In the genomic region with DNA sequence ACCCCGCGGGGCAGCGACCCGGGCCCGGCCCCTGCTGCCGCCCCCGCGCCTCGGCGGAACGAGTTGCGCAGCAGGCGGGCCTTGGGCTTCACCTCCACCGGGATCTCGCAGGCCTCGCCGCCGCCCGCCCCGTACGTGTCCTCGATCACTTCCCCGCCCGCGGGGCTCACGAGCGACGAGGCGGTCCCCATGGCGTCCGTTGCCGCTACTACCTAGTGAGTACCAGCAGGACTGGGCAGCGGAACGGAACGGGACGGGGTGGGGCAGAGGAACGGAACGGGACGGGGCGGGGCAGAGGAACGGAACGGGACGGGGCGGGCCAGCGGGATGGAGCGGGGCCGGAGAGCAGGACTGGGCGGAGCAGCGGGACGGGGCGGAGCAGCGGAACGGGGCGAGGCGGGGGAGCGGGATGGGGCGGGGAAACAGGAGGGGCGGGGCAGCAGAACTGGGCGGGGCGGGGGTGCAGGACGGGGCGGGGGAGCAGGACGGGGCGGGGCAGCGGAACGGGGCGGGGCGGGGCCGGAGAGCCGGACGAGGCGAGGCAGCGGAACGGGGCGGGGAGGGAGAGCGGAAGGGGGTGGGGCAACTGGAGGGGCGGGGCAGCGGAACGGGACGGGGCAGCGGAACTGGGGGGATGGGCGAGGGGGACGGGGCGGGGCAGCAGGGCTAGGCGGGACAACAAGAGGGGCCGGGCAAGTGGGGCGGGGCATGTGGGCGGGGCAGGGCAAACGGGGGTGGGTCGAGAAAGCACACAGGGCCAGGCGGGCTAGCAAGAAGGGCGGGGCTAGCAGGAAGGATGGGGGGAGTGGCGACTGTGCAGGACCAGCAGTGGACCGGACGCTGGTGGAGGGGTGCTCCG, we compare ENCODE assay signal across 8 cellular contexts. TPM values are rescaled to one million over a fixed set of nuclear protein-coding genes. Genes with fewer than 3 reads are reported as not detected.
DNase-seq lines count a peak whose midpoint lies in the region; ATAC-seq and TF ChIP-seq lines count a peak whose summit lies in the region.

A gene with protein sequence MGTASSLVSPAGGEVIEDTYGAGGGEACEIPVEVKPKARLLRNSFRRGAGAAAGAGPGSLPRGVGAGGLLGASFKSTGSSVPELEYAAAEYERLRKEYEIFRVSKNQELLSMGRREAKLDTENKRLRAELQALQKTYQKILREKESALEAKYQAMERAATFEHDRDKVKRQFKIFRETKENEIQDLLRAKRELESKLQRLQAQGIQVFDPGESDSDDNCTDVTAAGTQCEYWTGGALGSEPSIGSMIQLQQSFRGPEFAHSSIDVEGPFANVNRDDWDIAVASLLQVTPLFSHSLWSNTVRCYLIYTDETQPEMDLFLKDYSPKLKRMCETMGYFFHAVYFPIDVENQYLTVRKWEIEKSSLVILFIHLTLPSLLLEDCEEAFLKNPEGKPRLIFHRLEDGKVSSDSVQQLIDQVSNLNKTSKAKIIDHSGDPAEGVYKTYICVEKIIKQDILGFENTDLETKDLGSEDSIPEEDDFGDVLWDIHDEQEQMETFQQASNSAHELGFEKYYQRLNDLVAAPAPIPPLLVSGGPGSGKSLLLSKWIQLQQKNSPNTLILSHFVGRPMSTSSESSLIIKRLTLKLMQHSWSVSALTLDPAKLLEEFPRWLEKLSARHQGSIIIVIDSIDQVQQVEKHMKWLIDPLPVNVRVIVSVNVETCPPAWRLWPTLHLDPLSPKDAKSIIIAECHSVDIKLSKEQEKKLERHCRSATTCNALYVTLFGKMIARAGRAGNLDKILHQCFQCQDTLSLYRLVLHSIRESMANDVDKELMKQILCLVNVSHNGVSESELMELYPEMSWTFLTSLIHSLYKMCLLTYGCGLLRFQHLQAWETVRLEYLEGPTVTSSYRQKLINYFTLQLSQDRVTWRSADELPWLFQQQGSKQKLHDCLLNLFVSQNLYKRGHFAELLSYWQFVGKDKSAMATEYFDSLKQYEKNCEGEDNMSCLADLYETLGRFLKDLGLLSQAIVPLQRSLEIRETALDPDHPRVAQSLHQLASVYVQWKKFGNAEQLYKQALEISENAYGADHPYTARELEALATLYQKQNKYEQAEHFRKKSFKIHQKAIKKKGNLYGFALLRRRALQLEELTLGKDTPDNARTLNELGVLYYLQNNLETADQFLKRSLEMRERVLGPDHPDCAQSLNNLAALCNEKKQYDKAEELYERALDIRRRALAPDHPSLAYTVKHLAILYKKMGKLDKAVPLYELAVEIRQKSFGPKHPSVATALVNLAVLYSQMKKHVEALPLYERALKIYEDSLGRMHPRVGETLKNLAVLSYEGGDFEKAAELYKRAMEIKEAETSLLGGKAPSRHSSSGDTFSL (N-terminal part only) (minus strand): TSS at position 245 of the 859 bp plus-strand sequence. CDS start 54 bp downstream, at position 191.

- intact Hi-C loops in A673 (cut with micrococcal nuclease; ENCODE audit: unreplicated experiment): loop anchor here (5.0 kb wide), 1 partner anchor 60 kb away; a partner anchor contains a TSS

- peak; percentile 94 for DNase-seq in A673 (ENCODE audit: low spot score)
- DNase-seq in NCI-H2171 treated with DMSO at 0.1 percent for 48 hours (lab: John Stamatoyannopoulos, UW): peak; percentile 93
- peak; percentile 87 to 96 for DNase-seq in T47D (ENCODE audit: low read depth in 1 of 2, low spot score in 1 of 2)
- DNase-seq in smooth muscle cell (lab: John Stamatoyannopoulos, UW; ENCODE audit: unreplicated experiment): peak; percentile 98

- WGBS in smooth muscle cell (ENCODE audit: low lambda C conversion rate): under 1% methylated on average over 48 of the region's 96 CpGs

- H3K27ac ChIP-seq in A673 (ENCODE audit: low read depth, low read length, poor library complexity, severe bottlenecking): peak within 1 kb of the TSS; percentile 73
- peak within 1 kb of the TSS; percentile 92 for H3K27ac ChIP-seq in VCaP
- H3K27ac ChIP-seq in iPS-20b (ENCODE audit: low read length): peak within 1 kb of the TSS; percentile 31
- peak within 1 kb of the TSS; percentile 92 for H3K27ac ChIP-seq in smooth muscle cell (ENCODE audit: low read depth)

- peak within 1 kb of the TSS; percentile 89; the same call in 1 of the 2 replicates for H3K9ac ChIP-seq in iPS-20b (ENCODE audit: low read depth, low read length)
- H3K9ac ChIP-seq in smooth muscle cell (ENCODE audit: low read depth): peak within 1 kb of the TSS; percentile 88

- H3K36me3 ChIP-seq in A673 (ENCODE audit: insufficient read depth, low read length, poor library complexity, severe bottlenecking) (no peaks in the 10 kb centered on the region), iPS-20b (ENCODE audit: insufficient read depth, low read depth, low read length) (peaks cover 12% of the 10 kb centered on the region), smooth muscle cell (ENCODE audit: low read depth) (peaks cover 9% of the 10 kb centered on the region)

- in situ Hi-C loops in T47D (cut with HindIII; ENCODE audit: low pct_unique_long_range_greater_than_20kb, low sequenced_read_pairs): no loop called here

- H3F3A ChIP-seq in smooth muscle cell (ENCODE audit: low read depth): peaks cover 19% of the 10 kb centered on the region

- no peaks in the 10 kb centered on the region for H3K4me1 ChIP-seq in A673 (ENCODE audit: insufficient read depth, low read length, poor library complexity, severe bottlenecking)
- peaks cover 10% of the 10 kb centered on the region; the same call in 1 of the 2 replicates for H3K4me1 ChIP-seq in iPS-20b (ENCODE audit: insufficient read depth, low read length)
- peaks cover 17% of the 10 kb centered on the region for H3K4me1 ChIP-seq in smooth muscle cell (ENCODE audit: low read depth)

- TF ChIP-seq CTCF in A673 (conservative IDR thresholded peaks at IDR 0.05; ENCODE audit: low read depth, low read length) (no peak), VCaP (conservative IDR thresholded peaks at IDR 0.05) (peak; percentile 24), smooth muscle cell (IDR thresholded peaks at IDR 0.05; ENCODE audit: borderline replicate concordance, insufficient read depth, poor library complexity, severe bottlenecking) (no peak)

- ATAC-seq in GM18867 (IDR thresholded peaks at IDR 0.05; ENCODE audit: unreplicated experiment) (peak; percentile 78), HG03103 (IDR thresholded peaks at IDR 0.05; ENCODE audit: low read depth, unreplicated experiment) (peak; percentile 71)

- H4K20me1 ChIP-seq in smooth muscle cell (ENCODE audit: low read depth): peaks cover 19% of the 10 kb centered on the region

- H3K4me3 ChIP-seq in A673 (ENCODE audit: low read depth, low read length, poor library complexity, severe bottlenecking) (peak within 1 kb of the TSS; percentile 97), iPS-20b (ENCODE audit: low read length) (peak within 1 kb of the TSS; percentile 86), smooth muscle cell (peak within 1 kb of the TSS; percentile 97)

- BruUV-seq in A673 (replicated peaks; lab: Mats Ljungman, UMichigan): no TSS peak

- POLR2A ChIA-PET in A673 (lab: Charles Lee; ENCODE audit: low non-redundant PET): no interaction called here

- H3K27me3 ChIP-seq in A673 (replicated peaks; ENCODE audit: insufficient read depth, low read depth, low read length, poor library complexity): no peaks in the 10 kb centered on the region
- H3K27me3 ChIP-seq in iPS-20b (ENCODE audit: insufficient read depth, low read length): no peaks in the 10 kb centered on the region
- H3K27me3 ChIP-seq in smooth muscle cell (ENCODE audit: low read depth): no peaks in the 10 kb centered on the region

- H3K79me2 ChIP-seq in smooth muscle cell (ENCODE audit: low read depth): peaks cover 36% of the 10 kb centered on the region

- H3K9me3 ChIP-seq in A673 (ENCODE audit: low read depth, low read length, poor library complexity, severe bottlenecking) (no peaks in the 10 kb centered on the region), iPS-20b (ENCODE audit: insufficient read depth, low read depth, low read length) (no peaks in the 10 kb centered on the region), smooth muscle cell (replicated peaks; ENCODE audit: low read depth) (no peaks in the 10 kb centered on the region)

- H3K4me2 ChIP-seq in smooth muscle cell: peak within 1 kb of the TSS; percentile 92

- CTCF ChIA-PET in A673 (lab: Charles Lee): interaction anchor here (0.8 kb wide), 1 partner anchor 63 kb away, joined by 3 read pairs; no protein-coding TSS in a partner anchor

- peak within 1 kb of the TSS; percentile 97 for H2AFZ ChIP-seq in smooth muscle cell (ENCODE audit: low read depth)

RNA-seq across cellular contexts. Expression of the gene that starts here (rescaled TPM):
- total RNA-seq in A673 (2021) (5.8 and 9.0 TPM in 2 replicates), smooth muscle cell (25.3 and 39.6 TPM in 2 replicates)
- 9.9 and 13.0 TPM in 2 replicates for polyA plus RNA-seq in smooth muscle cell

Comparison
In these comparisons a context has a peak if more than half of its experiments do, and no peak if none do; other contexts are left out.
1. Peak in every context shown above with its lines: DNase-seq, ATAC-seq, H3K4me3 ChIP-seq and H3K27ac ChIP-seq.
2. H3K27ac ChIP-seq: peak in every context shown above with its lines; median percentile 92 in VCaP; 92 in smooth muscle cell; 73 in A673; 31 in iPS-20b.